In genomic region chr22:41117127-41117965, GRCh38 we compare ENCODE assay signal across 23 cellular contexts. TPM values are rescaled to one million over a fixed set of nuclear protein-coding genes. Genes with fewer than 3 reads are reported as not detected.
A peak's percentile ranks its signal among the peaks of the same experiment; 100 is the strongest.
DNase-seq lines count a peak whose midpoint lies in the region; ATAC-seq and FAIRE-seq lines count a peak whose summit lies in the region.
"Had no signal": no experiment of that assay in that cellular context is flagged by ENCODE, and none has a peak within 500 bp of the region (broad histone marks: within the 10 kb centered on the region; RNA-seq: fewer than 3 reads in every experiment).

No MANE protein-coding gene starts in this region.

- peaks cover 36% of the 10 kb centered on the region for H3K4me1 Mint-ChIP-seq in activated naive CD4-positive, alpha-beta T cell treated with anti-CD3 and anti-CD28 coated beads for 36 hours (ENCODE audit: low read depth)
- H3K4me1 Mint-ChIP-seq in central memory CD8-positive, alpha-beta T cell, result peaks cover 52% of the 10 kb centered on the region
- H3K4me1 Mint-ChIP-seq in stimulated activated memory B cell treated with anti-CD40 and anti-IgM and Interleukin-4, amounts not matched to agents 10 μg/mL and 1 μg/mL and 100 μg/mL, for 72 hours, result peaks cover 35% of the 10 kb centered on the region

- CTCF ChIA-PET in activated naive CD4-positive, alpha-beta T cell treated with anti-CD3 and anti-CD28 coated beads for 36 hours (lab: Charles Lee), result no interaction called here

- H3K27me3 Mint-ChIP-seq in activated naive CD4-positive, alpha-beta T cell treated with anti-CD3 and anti-CD28 coated beads for 36 hours (ENCODE audit: low read depth), result no peaks in the 10 kb centered on the region
- no peaks in the 10 kb centered on the region for H3K27me3 Mint-ChIP-seq in central memory CD8-positive, alpha-beta T cell
- no peaks in the 10 kb centered on the region for H3K27me3 Mint-ChIP-seq in stimulated activated memory B cell treated with anti-CD40 and anti-IgM and Interleukin-4, amounts not matched to agents 10 μg/mL and 1 μg/mL and 100 μg/mL, for 72 hours
- H3K27me3 Mint-ChIP-seq: activated B cell treated with CpG ODN at 0.5 μM for 24 hours; CD8-positive, alpha-beta memory T cell had no signal

- peaks cover 32% of the 10 kb centered on the region for H3K36me3 Mint-ChIP-seq in activated naive CD4-positive, alpha-beta T cell treated with anti-CD3 and anti-CD28 coated beads for 36 hours (ENCODE audit: low read depth)
- H3K36me3 Mint-ChIP-seq in central memory CD8-positive, alpha-beta T cell (ENCODE audit: insufficient read depth), result peaks cover 30% of the 10 kb centered on the region
- H3K36me3 Mint-ChIP-seq in stimulated activated memory B cell treated with anti-CD40 and anti-IgM and Interleukin-4, amounts not matched to agents 10 μg/mL and 1 μg/mL and 100 μg/mL, for 72 hours, result peaks cover 42% of the 10 kb centered on the region

- intact Hi-C loops in activated naive CD4-positive, alpha-beta T cell treated with anti-CD3 and anti-CD28 coated beads for 36 hours (cut with micrococcal nuclease), result no loop called here

- H3K9me3 Mint-ChIP-seq in activated naive CD4-positive, alpha-beta T cell treated with anti-CD3 and anti-CD28 coated beads for 36 hours, result peaks cover 3% of the 10 kb centered on the region
- H3K9me3 Mint-ChIP-seq in central memory CD8-positive, alpha-beta T cell, result no peaks in the 10 kb centered on the region
- no peaks in the 10 kb centered on the region for H3K9me3 Mint-ChIP-seq in stimulated activated memory B cell treated with anti-CD40 and anti-IgM and Interleukin-4, amounts not matched to agents 10 μg/mL and 1 μg/mL and 100 μg/mL, for 72 hours
- H3K9me3 Mint-ChIP-seq: activated B cell treated with CpG ODN at 0.5 μM for 24 hours; CD8-positive, alpha-beta memory T cell had no signal

- no peak for ATAC-seq in central memory CD8-positive, alpha-beta T cell (replicated peaks; ENCODE audit: extremely low read depth, poor library complexity, severe bottlenecking)
- ATAC-seq in stimulated activated memory B cell treated with anti-CD40 and anti-IgM and Interleukin-4, amounts not matched to agents 10 μg/mL and 1 μg/mL and 100 μg/mL, for 72 hours, result no peak
- no peak for ATAC-seq in GM19467 (IDR thresholded peaks at IDR 0.05; ENCODE audit: unreplicated experiment)
- ATAC-seq: lower lobe of right lung, mucosa of descending colon had no signal

- no peak overlapping the region for H3K4me3 Mint-ChIP-seq in activated naive CD4-positive, alpha-beta T cell treated with anti-CD3 and anti-CD28 coated beads for 36 hours
- H3K4me3 Mint-ChIP-seq in central memory CD8-positive, alpha-beta T cell, result no peak overlapping the region
- H3K4me3 Mint-ChIP-seq in stimulated activated memory B cell treated with anti-CD40 and anti-IgM and Interleukin-4, amounts not matched to agents 10 μg/mL and 1 μg/mL and 100 μg/mL, for 72 hours, result no peak overlapping the region
- H3K4me3 Mint-ChIP-seq: activated B cell treated with CpG ODN at 0.5 μM for 24 hours; CD8-positive, alpha-beta memory T cell; nephron progenitor cell had no signal

- DNase-seq in activated naive CD4-positive, alpha-beta T cell treated with anti-CD3 and anti-CD28 coated beads for 36 hours, result no peak
- DNase-seq in activated naive CD4-positive, alpha-beta T cell (lab: John Stamatoyannopoulos, UW), result no peak
- DNase-seq in GM19239 (ENCODE audit: insufficient read length, low spot score), result no peak
- no peak for DNase-seq in central memory CD8-positive, alpha-beta T cell (ENCODE audit: low spot score in 2 of 2)
- DNase-seq in NCI-H2196 treated with DMSO at 0.1 percent for 48 hours (lab: John Stamatoyannopoulos, UW; ENCODE audit: unreplicated experiment), result no peak
- DNase-seq in superior temporal gyrus (ENCODE audit: extremely low spot score), result no peak
- DNase-seq: activated B cell treated with CpG ODN at 0.5 μM for 24 hours; activated CD4-positive, alpha-beta T cell treated with anti-CD3 and anti-CD28 coated beads, Interleukin-2, amount 50 U/mL, for 1 hour; CD8-positive, alpha-beta memory T cell; foreskin fibroblast; heart right ventricle; kidney glomerular epithelial cell; lower lobe of right lung; mucosa of descending colon; NCI-H1436; NCI-H2081 treated with DMSO at 0.1 percent for 48 hours; NCI-H774; nephron progenitor cell; ovary; spleen; T-helper 1 cell had no signal

- FAIRE-seq in GM19239 (lab: Jason Lieb, UNC), result peak; percentile 39

- peak overlapping the region; percentile 22 for H3K27ac Mint-ChIP-seq in activated naive CD4-positive, alpha-beta T cell treated with anti-CD3 and anti-CD28 coated beads for 36 hours
- peak overlapping the region; percentile 19 for H3K27ac Mint-ChIP-seq in central memory CD8-positive, alpha-beta T cell (ENCODE audit: low read depth)
- H3K27ac Mint-ChIP-seq in stimulated activated memory B cell treated with anti-CD40 and anti-IgM and Interleukin-4, amounts not matched to agents 10 μg/mL and 1 μg/mL and 100 μg/mL, for 72 hours, result peak overlapping the region; percentile 35
- H3K27ac Mint-ChIP-seq: activated B cell treated with CpG ODN at 0.5 μM for 24 hours, nephron progenitor cell had no signal

RNA-seq across cellular contexts. Expression of gene EP300, which starts 25.0 kb away (rescaled TPM):
- total RNA-seq in activated naive CD4-positive, alpha-beta T cell treated with anti-CD3 and anti-CD28 coated beads for 36 hours, result 10 to 100 TPM; 37.2 to 38.4 TPM
